In the genomic region with DNA sequence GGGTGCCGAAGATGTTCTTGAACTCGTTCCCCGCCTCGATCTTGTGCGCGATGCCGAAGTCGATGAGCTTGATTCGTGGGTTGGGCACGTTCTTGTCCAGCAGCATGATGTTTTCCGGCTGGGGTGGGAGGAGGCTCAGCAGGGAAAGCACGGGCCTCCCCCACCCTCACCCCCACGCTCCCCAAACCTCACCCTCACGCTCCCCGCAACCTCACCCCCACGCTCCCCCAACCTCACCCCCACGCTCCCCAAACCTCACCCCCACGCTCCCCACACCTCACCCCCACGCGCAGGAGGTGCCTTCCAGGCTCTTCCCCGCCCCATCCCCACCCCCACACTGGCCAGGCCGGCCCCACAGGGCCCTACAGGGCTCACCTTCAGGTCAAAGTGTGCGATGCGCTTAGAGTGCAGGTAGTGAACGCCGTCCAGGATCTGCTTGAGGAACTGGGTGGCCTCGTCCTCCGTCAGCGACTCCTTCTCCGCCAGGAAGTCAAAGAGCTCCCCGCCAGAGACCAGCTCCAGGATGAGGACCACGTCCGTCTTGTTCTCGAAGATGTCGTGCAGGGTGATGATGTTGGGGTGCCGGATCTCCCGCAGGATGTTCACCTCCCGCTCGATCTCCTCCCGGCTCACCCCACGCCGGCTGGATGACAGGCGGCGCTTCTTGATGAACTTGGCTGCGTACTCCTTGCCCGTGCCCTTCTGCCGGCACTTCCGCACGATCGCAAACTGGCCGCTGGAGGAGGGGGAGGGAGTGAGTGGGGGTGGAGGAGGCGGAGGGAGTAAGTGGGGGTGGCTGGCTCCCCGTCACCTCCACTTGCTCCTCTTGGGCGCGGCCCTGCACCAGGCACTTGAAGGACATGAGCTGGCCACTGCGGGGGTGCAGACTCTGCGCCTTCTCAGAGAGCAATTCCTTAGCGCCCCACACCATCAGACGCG, we compare ENCODE assay signal across 1 cellular context.
TF ChIP-seq lines count a peak whose summit lies in the region.

No MANE protein-coding gene starts in this region.

TF ChIP-seq in HepG2, 621 proteins besides CTCF, POLR2A, EP300 and RAD21:
- peak; percentile 14 for TF ChIP-seq AGO2 (optimal IDR thresholded peaks at IDR 0.05; ENCODE audit: low read depth, low read length)
- TF ChIP-seq ZFP62 (CRISPR knock-in tag; IDR thresholded peaks at IDR 0.05): no peak
- no peak for TF ChIP-seq ZNF605 (CRISPR knock-in tag; IDR thresholded peaks at IDR 0.05)
- 0 out of 2 replicates have a peak, but pooled peaks have one; percentile 4 for TF ChIP-seq RBFOX2 (IDR thresholded peaks at IDR 0.05; ENCODE audit: low read depth, low read length)
- TF ChIP-seq ZBTB38 (CRISPR knock-in tag; IDR thresholded peaks at IDR 0.05): 0 out of 2 replicates have a peak, but pooled peaks have one; percentile 33
